Comparison of ENCODE assay signal across 9 cellular contexts in genomic region chr12:57112492-57113294, GRCh38. TPM values are rescaled to one million over a fixed set of nuclear protein-coding genes. Genes with fewer than 3 reads are reported as not detected.
DNase-seq lines count a peak whose midpoint lies in the region; ATAC-seq, FAIRE-seq and TF ChIP-seq lines count a peak whose summit lies in the region.
"Had no signal": no experiment of that assay in that cellular context is flagged by ENCODE, and none has a peak within 500 bp of the region (broad histone marks: within the 10 kb centered on the region; RNA-seq: fewer than 3 reads in every experiment).

No MANE protein-coding gene starts in this region.

- peak overlapping the region; percentile 77 for H3K4me3 Mint-ChIP-seq in Calu3 (ENCODE audit: low read depth, unreplicated experiment)

- no peak for FAIRE-seq in RCC 7860 (lab: Jason Lieb, UNC)

- peak; percentile 53 for ATAC-seq in GM21619 (IDR thresholded peaks at IDR 0.05; ENCODE audit: unreplicated experiment)

- H3K9ac ChIP-seq in fibroblast of lung (ENCODE audit: insufficient read depth, low read length) (no peak overlapping the region), skeletal muscle tissue (ENCODE audit: low read depth in 1 of 3, low read length in 3 of 3) (peak overlapping the region in 2 of 3 donors; percentile 81 to 83)

- H3K36me3 Mint-ChIP-seq in Calu3 (ENCODE audit: insufficient read depth, unreplicated experiment), result peaks cover 37% of the 10 kb centered on the region

- H2AFZ ChIP-seq in fibroblast of lung (ENCODE audit: low read length), result no peak overlapping the region

- intact Hi-C loops in Calu3 (cut with micrococcal nuclease; ENCODE audit: unreplicated experiment), result loop anchor here (1.0 to 5.0 kb wide), 3 partner anchors 43 to 355 kb away; no protein-coding TSS in a partner anchor

- peak; percentile 84 for TF ChIP-seq CTCF in Calu3 (IDR thresholded peaks at IDR 0.05; ENCODE audit: unreplicated experiment)
- TF ChIP-seq CTCF in fibroblast of lung (conservative IDR thresholded peaks at IDR 0.05 in 1 of 2, IDR thresholded peaks at IDR 0.05 in 1 of 2; ENCODE audit: low read depth in 1 of 2, low read length in 2 of 2), result peak in 1 of 2 donors; percentile 74

- H3K4me1 ChIP-seq in fibroblast of lung (ENCODE audit: control insufficient read depth, extremely low read depth, insufficient read depth, low read length) (peaks cover 6% of the 10 kb centered on the region), skeletal muscle tissue (ENCODE audit: control insufficient read depth in 3 of 3, insufficient read depth in 3 of 3, low read length in 3 of 3) (peaks cover 22 to 30% (median 25%) of the 10 kb centered on the region in 3 donors)

- peaks cover 34% of the 10 kb centered on the region for H3K4me1 Mint-ChIP-seq in Calu3 (ENCODE audit: low read depth, unreplicated experiment)

- no peaks in the 10 kb centered on the region for H4K20me1 ChIP-seq in fibroblast of lung (ENCODE audit: control insufficient read depth, extremely low read depth, insufficient read depth, low read length)

- H3K9me3 Mint-ChIP-seq in Calu3 (ENCODE audit: low read depth, unreplicated experiment), result no peaks in the 10 kb centered on the region

- H3K27me3 Mint-ChIP-seq in Calu3 (ENCODE audit: unreplicated experiment), result peaks cover 18% of the 10 kb centered on the region

- H3K4me3 ChIP-seq in fibroblast of lung (replicated peaks in 1 of 4; ENCODE audit: control extremely low read depth in 1 of 4, insufficient read depth in 1 of 4, low read depth in 3 of 4, low read length in 4 of 4) (peak overlapping the region in 2 of 4 experiments; percentile 88 to 95), skeletal muscle tissue (ENCODE audit: low read length in 3 of 3) (peak overlapping the region; percentile 73 to 87 (median 78))

- H3K36me3 ChIP-seq in fibroblast of lung (ENCODE audit: control insufficient read depth, insufficient read depth, low read length), result no peaks in the 10 kb centered on the region
- H3K36me3 ChIP-seq in skeletal muscle tissue (ENCODE audit: control insufficient read depth in 3 of 3, insufficient read depth in 3 of 3, low read length in 3 of 3), result peaks cover 0 to 2% (median 0%) of the 10 kb centered on the region in 3 donors

- H3K9me3 ChIP-seq in fibroblast of lung (ENCODE audit: control insufficient read depth, insufficient read depth, low read depth, low read length) (no peaks in the 10 kb centered on the region), skeletal muscle tissue (ENCODE audit: control insufficient read depth in 3 of 3, low read length in 3 of 3) (no peaks in the 10 kb centered on the region)

- CTCF ChIA-PET in Calu3 (lab: Charles Lee), result interaction anchor here (0.6 to 3.0 kb wide), 30 partner anchors 8 to 609 kb away, joined by 3 to 148 read pairs (median 6); partner anchors contain the start of genes LRP1, NAB2, NEMP1 and RBMS2

- H3K27ac ChIP-seq in fibroblast of lung (ENCODE audit: insufficient read depth, low read length), result peak overlapping the region; percentile 98
- peak overlapping the region; percentile 98 for H3K27ac ChIP-seq in skeletal muscle tissue (ENCODE audit: low read depth, low read length)

- H3K27me3 ChIP-seq in fibroblast of lung (ENCODE audit: control insufficient read depth, insufficient read depth, low read length), result no peaks in the 10 kb centered on the region
- H3K27me3 ChIP-seq in skeletal muscle tissue (ENCODE audit: control insufficient read depth in 3 of 3, insufficient read depth in 3 of 3, low read length in 3 of 3), result no peaks in the 10 kb centered on the region

- H3K27ac Mint-ChIP-seq in Calu3 (ENCODE audit: unreplicated experiment), result peak overlapping the region; percentile 84

- H3K79me2 ChIP-seq in fibroblast of lung (ENCODE audit: control insufficient read depth, insufficient read depth, low read length), result peaks cover 21% of the 10 kb centered on the region

- DNase-seq in Calu3 (no peak), SHP77 treated with DMSO at 0.1 percent for 48 hours (lab: John Stamatoyannopoulos, UW) (peak; percentile 33), fibroblast of lung (ENCODE audit: low read depth in 2 of 2) (no peak), RCC 7860 (ENCODE audit: low spot score) (no peak), midbrain (lab: John Stamatoyannopoulos, UW) (no peak), NCI-H2029 (lab: John Stamatoyannopoulos, UW) (no peak)

- peak overlapping the region; percentile 99 for H3K4me2 ChIP-seq in fibroblast of lung (ENCODE audit: extremely low read depth, insufficient read depth, low read length)

- BruUV-seq in Calu3 (replicated peaks; lab: Mats Ljungman, UMichigan), result no TSS peak

RNA-seq across cellular contexts. Expression of gene STAT6, which starts 1.5 kb away (rescaled TPM):
- total RNA-seq in Calu3 (2022) (213 and 243 TPM in 2 replicates), fibroblast of lung (90.4 and 103 TPM in 2 replicates), skeletal muscle tissue (31.8 TPM)
- polyA plus RNA-seq in fibroblast of lung, result 116 and 123 TPM in 2 replicates
- 99.4 and 116 TPM in 2 replicates for polyA plus RNA-seq in fibroblast of lung (2012)
- 235 and 253 TPM in 2 replicates for polyA minus RNA-seq in fibroblast of lung (ENCODE audit: low replicate concordance)

RNA-seq across cellular contexts. Expression of gene LRP1, which starts 15.6 kb away (rescaled TPM):
- total RNA-seq in Calu3 (2022) (12.4 and 16.6 TPM in 2 replicates), fibroblast of lung (377 and 464 TPM in 2 replicates), skeletal muscle tissue (118 TPM)
- polyA plus RNA-seq in fibroblast of lung, result 92.2 and 96.9 TPM in 2 replicates
- 209 and 246 TPM in 2 replicates for polyA plus RNA-seq in fibroblast of lung (2012)
- polyA minus RNA-seq in fibroblast of lung (ENCODE audit: low replicate concordance), result 1,375 and 1,576 TPM in 2 replicates

RNA-seq across cellular contexts. Expression of gene NAB2, which starts 23.8 kb away (rescaled TPM):
- 21.3 and 25.6 TPM in 2 replicates for total RNA-seq in Calu3 (2022)
- total RNA-seq in fibroblast of lung, result 39.6 and 62.7 TPM in 2 replicates
- polyA plus RNA-seq in fibroblast of lung, result 31.3 and 34.6 TPM in 2 replicates
- 36.6 and 43.5 TPM in 2 replicates for polyA plus RNA-seq in fibroblast of lung (2012)
- 47.8 and 72.4 TPM in 2 replicates for polyA minus RNA-seq in fibroblast of lung (ENCODE audit: low replicate concordance)
- 38.1 TPM for total RNA-seq in skeletal muscle tissue

RNA-seq across cellular contexts. Expression of gene NEMP1, which starts 34.1 kb away (rescaled TPM):
- total RNA-seq in Calu3 (2022), result 60.4 and 63.2 TPM in 2 replicates
- 7.7 and 8.4 TPM in 2 replicates for total RNA-seq in fibroblast of lung
- polyA plus RNA-seq in fibroblast of lung, result 11.1 and 17.6 TPM in 2 replicates
- polyA plus RNA-seq in fibroblast of lung (2012), result 4.9 and 8.4 TPM in 2 replicates
- polyA minus RNA-seq in fibroblast of lung (ENCODE audit: low replicate concordance), result 4.9 and 17.5 TPM in 2 replicates
- 11.0 TPM for total RNA-seq in skeletal muscle tissue

RNA-seq across cellular contexts. Expression of gene LRP1-AS, which starts 34.7 kb away (rescaled TPM):
- total RNA-seq in Calu3 (2022), result not detected in 2 replicates
- not detected in 2 replicates for total RNA-seq in fibroblast of lung
- not detected in 2 replicates for polyA plus RNA-seq in fibroblast of lung
- polyA plus RNA-seq in fibroblast of lung (2012), result not detected in 2 replicates
- not detected in 2 replicates for polyA minus RNA-seq in fibroblast of lung (ENCODE audit: low replicate concordance)
- total RNA-seq in skeletal muscle tissue, result 1.0 TPM
- total RNA-seq: renal cortical epithelial cell had no signal
